Comparison of ENCODE assay signal across 17 cellular contexts in genomic region chr1:205339717-205340116, GRCh38. TPM values are rescaled to one million over a fixed set of nuclear protein-coding genes. Genes with fewer than 3 reads are reported as not detected.
DNase-seq lines count a peak whose midpoint lies in the region; ATAC-seq and TF ChIP-seq lines count a peak whose summit lies in the region.
"Had no signal": no experiment of that assay in that cellular context is flagged by ENCODE, and none has a peak within 500 bp of the region (broad histone marks: within the 10 kb centered on the region; RNA-seq: fewer than 3 reads in every experiment).

No MANE protein-coding gene starts in this region.

- peaks cover 40% of the 10 kb centered on the region for H3K27me3 ChIP-seq in OCI-LY3 (ENCODE audit: low read depth, low read length)

- CTCF ChIA-PET in HEK293T (lab: Yijun Ruan, JAX) = no interaction called here

- TF ChIP-seq CTCF in OCI-LY3 (IDR thresholded peaks at IDR 0.05; ENCODE audit: low read depth, low read length) = no peak

- no peak overlapping the region for H3K9ac ChIP-seq in OCI-LY3 (ENCODE audit: low read length)

- ATAC-seq in GM18867 (IDR thresholded peaks at IDR 0.05; ENCODE audit: unreplicated experiment) (peak; percentile 82), HG02798 (IDR thresholded peaks at IDR 0.05; ENCODE audit: poor library complexity, unreplicated experiment) (peak; percentile 84), HG02623 (IDR thresholded peaks at IDR 0.05; ENCODE audit: unreplicated experiment) (no peak)
- ATAC-seq: GM23338, PC-3, psoas muscle, T-cell had no signal

- no peak overlapping the region for H2AFZ ChIP-seq in OCI-LY3 (ENCODE audit: low read depth, low read length)
- H2AFZ ChIP-seq: GM23338 had no signal

- H3K4me2 ChIP-seq in OCI-LY3 (ENCODE audit: low read length) = peak overlapping the region; percentile 58
- H3K4me2 ChIP-seq: GM23338 had no signal

- DNase-seq in CD1c-positive myeloid dendritic cell (ENCODE audit: extremely low spot score) (peak; percentile 36), H4 (ENCODE audit: low spot score) (no peak), KG1 (lab: John Stamatoyannopoulos, UW) (no peak), HEK293T (ENCODE audit: extremely low spot score) (no peak)
- DNase-seq: DMS79; MG63; PC-3; psoas muscle; stimulated activated naive CD4-positive, alpha-beta T cell; T-cell had no signal

- H3K27ac ChIP-seq in OCI-LY3 (ENCODE audit: low read length) = no peak overlapping the region
- H3K27ac ChIP-seq: psoas muscle had no signal

- peaks cover 25% of the 10 kb centered on the region for H3K4me1 ChIP-seq in OCI-LY3 (ENCODE audit: low read length)

- H3K4me3 ChIP-seq in OCI-LY3 (ENCODE audit: low read length) = peak overlapping the region; percentile 29; the same call in 1 of the 2 replicates
- H3K4me3 ChIP-seq: GM23338, MG63, psoas muscle had no signal

- H3K36me3 ChIP-seq in OCI-LY3 (replicated peaks; ENCODE audit: low read depth, low read length) = no peaks in the 10 kb centered on the region
- H3K36me3 ChIP-seq: MG63 had no signal

- H3K79me2 ChIP-seq in OCI-LY3 (ENCODE audit: low read length) = no peaks in the 10 kb centered on the region

- no peaks in the 10 kb centered on the region for H4K20me1 ChIP-seq in OCI-LY3 (ENCODE audit: insufficient read depth, low read length)

- POLR2A ChIA-PET in HEK293T (lab: Yijun Ruan, JAX) = no interaction called here

- H3K9me3 ChIP-seq in OCI-LY3 (ENCODE audit: insufficient read depth, low read length) = no peaks in the 10 kb centered on the region
- H3K9me3 ChIP-seq: MG63, psoas muscle had no signal

TF ChIP-seq in HEK293T, 16 proteins besides CTCF, POLR2A, EP300 and RAD21:
- TF ChIP-seq SUZ12 (IDR thresholded peaks at IDR 0.05) (no peak), BHLHE40 (IDR thresholded peaks at IDR 0.05; ENCODE audit: borderline replicate concordance) (no peak), FOXA1 (IDR thresholded peaks at IDR 0.05) (no peak), NFRKB (IDR thresholded peaks at IDR 0.05) (no peak), ELF4 (IDR thresholded peaks at IDR 0.05) (no peak), ARNT (IDR thresholded peaks at IDR 0.05) (no peak), FOXM1 (IDR thresholded peaks at IDR 0.05; ENCODE audit: borderline replicate concordance) (no peak), LEF1 (IDR thresholded peaks at IDR 0.05; ENCODE audit: borderline replicate concordance) (no peak), PKNOX1 (IDR thresholded peaks at IDR 0.05) (no peak), CTBP1 (IDR thresholded peaks at IDR 0.05; ENCODE audit: borderline replicate concordance) (no peak), TARDBP (IDR thresholded peaks at IDR 0.05) (no peak), HDGF (IDR thresholded peaks at IDR 0.05; ENCODE audit: borderline replicate concordance) (no peak), ZNF384 (IDR thresholded peaks at IDR 0.05) (no peak), SP1 (IDR thresholded peaks at IDR 0.05) (no peak), L3MBTL2 (conservative IDR thresholded peaks at IDR 0.05) (no peak), FOXK2 (IDR thresholded peaks at IDR 0.05) (no peak)

RNA-seq across cellular contexts. Expression of gene KLHDC8A, which starts 17.0 kb away (rescaled TPM):
- not detected in 2 replicates for total RNA-seq in H4 (2014; rRNA removed; shearing (Covaris generic))
- total RNA-seq: bronchial epithelial cell, endothelial cell of umbilical vein, PC-3, psoas muscle had no signal

RNA-seq across cellular contexts. Expression of gene NUAK2, which starts 18.2 kb away (rescaled TPM):
- total RNA-seq in H4 (2014; rRNA removed; shearing (Covaris generic)) = 0.92 and 1.0 TPM in 2 replicates
